Comparison of ENCODE assay signal across 8 cellular contexts in the genomic region with DNA sequence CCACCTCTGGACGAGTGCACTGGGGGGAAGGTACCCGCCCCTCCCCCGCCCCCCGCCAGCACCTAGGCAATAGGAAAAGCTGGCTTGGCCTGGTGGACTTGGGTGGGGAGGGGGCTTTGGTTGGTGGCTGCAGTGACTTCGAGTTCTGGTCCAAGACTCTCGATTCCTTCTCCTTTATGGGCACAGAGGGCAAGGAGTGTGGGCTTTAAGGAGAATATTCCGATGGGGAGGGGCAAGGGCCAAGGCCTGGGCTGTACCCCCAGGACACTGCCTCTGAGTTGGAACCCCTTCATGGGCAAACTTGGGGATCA. TPM values are rescaled to one million over a fixed set of nuclear protein-coding genes. Genes with fewer than 3 reads are reported as not detected.
DNase-seq lines count a peak whose midpoint lies in the region; ATAC-seq and TF ChIP-seq lines count a peak whose summit lies in the region.

No MANE protein-coding gene starts in this region.

- ATAC-seq in GM19438 (IDR thresholded peaks at IDR 0.05; ENCODE audit: low read depth, unreplicated experiment) (peak; percentile 26), T-cell (replicated peaks in 1 of 4) (peak in 1 of 4 experiments; percentile 2), left colon (no peak), HG03108 (IDR thresholded peaks at IDR 0.05; ENCODE audit: unreplicated experiment) (no peak), GM18909 (IDR thresholded peaks at IDR 0.05; ENCODE audit: poor library complexity, unreplicated experiment) (no peak)

- H3K4me3 ChIP-seq in cardiac muscle cell (peak overlapping the region; percentile 56), skeletal muscle cell (ENCODE audit: low read depth, low read length) (peak overlapping the region; percentile 65)

- CTCF ChIA-PET in T-cell (lab: Charles Lee), result interaction anchor here in 1 of 2 donors (2.2 kb wide), 1 partner anchor 30 kb away, joined by 7 read pairs; the partner anchor contains the start of gene LRRC59

- no peaks in the 10 kb centered on the region for H3K9me3 ChIP-seq in cardiac muscle cell (ENCODE audit: low read depth)

- no peaks in the 10 kb centered on the region for H3K27me3 Mint-ChIP-seq in T-cell

- DNase-seq in T-cell (no peak), cardiac muscle cell (ENCODE audit: low read depth in 1 of 2, low spot score in 1 of 2) (no peak), skeletal muscle cell (ENCODE audit: low read depth) (no peak), left colon (no peak), D341Med (ENCODE audit: low spot score) (no peak)

- TF ChIP-seq CTCF in cardiac muscle cell (IDR thresholded peaks at IDR 0.05; ENCODE audit: low read depth, low read length), result no peak

- POLR2A ChIA-PET in T-cell (lab: Charles Lee), result interaction anchor here in 1 of 2 donors (1.3 kb wide), 1 partner anchor 11 kb away, joined by 3 read pairs; no protein-coding TSS in a partner anchor

- H3K4me3 Mint-ChIP-seq in T-cell, result peak overlapping the region; percentile 81 to 86 (median 85)

- H3K36me3 ChIP-seq in cardiac muscle cell, result no peaks in the 10 kb centered on the region

- H3K27ac Mint-ChIP-seq in T-cell, result peak overlapping the region; percentile 86 to 88

- intact Hi-C loops in left colon (cut with DNase I, micrococcal nuclease), result no loop called here

- peaks cover 4% of the 10 kb centered on the region for H3K36me3 Mint-ChIP-seq in T-cell

- H3K27me3 ChIP-seq in cardiac muscle cell, result no peaks in the 10 kb centered on the region

- H3K9me3 Mint-ChIP-seq in T-cell, result no peaks in the 10 kb centered on the region

- H3K27ac ChIP-seq in cardiac muscle cell, result peak overlapping the region; percentile 68

- peaks cover 39% of the 10 kb centered on the region for H3K4me1 ChIP-seq in cardiac muscle cell (ENCODE audit: low read depth)

- H3K4me1 Mint-ChIP-seq in T-cell, result peaks cover 28 to 37% (median 31%) of the 10 kb centered on the region in 3 donors

RNA-seq across cellular contexts. Expression of gene ACSF2, which starts 0.4 kb away (rescaled TPM):
- total RNA-seq in T-cell (10 to 100 TPM; 17.7 to 26.4 (median 21.3) TPM), cardiac muscle cell (116 and 177 TPM in 2 replicates), left colon (100 to 1,000 TPM; 146 to 150 TPM)
- 73.3 and 96.6 TPM in 2 replicates for polyA plus RNA-seq in cardiac muscle cell

RNA-seq across cellular contexts. Expression of gene LRRC59, which starts 29.1 kb away (rescaled TPM):
- total RNA-seq in T-cell, result 10 to 100 TPM; 29.4 to 41.7 (median 33.1) TPM
- total RNA-seq in cardiac muscle cell, result 60.3 and 66.7 TPM in 2 replicates
- 47.0 and 58.9 TPM in 2 replicates for polyA plus RNA-seq in cardiac muscle cell
- 100 to 1,000 TPM; 113 to 155 TPM for total RNA-seq in left colon

RNA-seq across cellular contexts. Expression of gene CHAD, which starts 42.3 kb away (rescaled TPM):
- total RNA-seq in T-cell, result not detected
- 0.11 TPM in 1 of 2 replicates, not detected in the other for total RNA-seq in cardiac muscle cell
- 2.5 and 3.9 TPM in 2 replicates for polyA plus RNA-seq in cardiac muscle cell
- 1 to 10 TPM; 4.5 to 7.1 TPM for total RNA-seq in left colon

RNA-seq across cellular contexts. Expression of gene RSAD1, which starts 52.2 kb away (rescaled TPM):
- 10 to 100 TPM; 61.2 to 80.9 (median 73.2) TPM for total RNA-seq in T-cell
- total RNA-seq in cardiac muscle cell, result 24.1 and 35.8 TPM in 2 replicates
- polyA plus RNA-seq in cardiac muscle cell, result 39.7 and 55.4 TPM in 2 replicates
- total RNA-seq in left colon, result 10 to 100 TPM; 29.1 to 33.9 TPM

RNA-seq across cellular contexts. Expression of gene EME1, which starts 53.4 kb away (rescaled TPM):
- total RNA-seq in T-cell, result 1 to 10 TPM in 4 of 5 donors, under 1 TPM in 1; 0.75 to 2.1 (median 1.4) TPM
- 7.9 and 13.4 TPM in 2 replicates for total RNA-seq in cardiac muscle cell
- polyA plus RNA-seq in cardiac muscle cell, result 5.2 and 30.7 TPM in 2 replicates
- 1 to 10 TPM in 1 of 2 donors, under 1 TPM in 1; 0.61 to 1.9 TPM for total RNA-seq in left colon
